Comparison of ENCODE assay signal across 16 cellular contexts in genomic region chr2:47009368-47009767, GRCh38.
A peak's percentile ranks its signal among the peaks of the same experiment; 100 is the strongest.
DNase-seq lines count a peak whose midpoint lies in the region; ATAC-seq and TF ChIP-seq lines count a peak whose summit lies in the region.
"Had no signal": no experiment of that assay in that cellular context is flagged by ENCODE, and none has a peak within 500 bp of the region (broad histone marks: within the 10 kb centered on the region; RNA-seq: fewer than 3 reads in every experiment).

No MANE protein-coding gene starts in this region.

- H3K36me3 ChIP-seq in esophagus (ENCODE audit: control insufficient read depth in 2 of 2, insufficient read depth in 2 of 2, low read length in 1 of 2) (peaks cover 19 to 55% of the 10 kb centered on the region in 2 donors), muscle layer of colon (ENCODE audit: insufficient read depth, low read length) (peaks cover 29% of the 10 kb centered on the region)

- no peak overlapping the region for H3K27ac Mint-ChIP-seq in CD4-positive, alpha-beta T cell
- H3K27ac Mint-ChIP-seq: activated T-cell treated with anti-CD3 and anti-CD28 coated beads, Interleukin-2, amount 50 U/mL, for 72 hours; CD8-positive, alpha-beta T cell had no signal

- H3K4me1 ChIP-seq in esophagus (ENCODE audit: control insufficient read depth in 2 of 2, insufficient read depth in 2 of 2, low read length in 1 of 2) (peaks cover 0 to 2% of the 10 kb centered on the region in 2 donors), muscle layer of colon (ENCODE audit: insufficient read depth, low read length) (peaks cover 82% of the 10 kb centered on the region)

- peak overlapping the region; percentile 7 for H3K9ac ChIP-seq in muscle layer of colon (ENCODE audit: low read length)

- no peaks in the 10 kb centered on the region for H3K27me3 ChIP-seq in esophagus (ENCODE audit: control insufficient read depth in 1 of 2, insufficient read depth in 2 of 2, low read length in 2 of 2)
- H3K27me3 ChIP-seq in muscle layer of colon (ENCODE audit: control insufficient read depth in 1 of 2, insufficient read depth in 2 of 2, low read length in 2 of 2) = no peaks in the 10 kb centered on the region
- H3K27me3 ChIP-seq in CD4-positive, alpha-beta T cell (ENCODE audit: control insufficient read depth, insufficient read depth, low read length) = no peaks in the 10 kb centered on the region

- H3K4me3 ChIP-seq in esophagus (ENCODE audit: low read depth in 1 of 2, low read length in 2 of 2) (no peak overlapping the region), muscle layer of colon (ENCODE audit: low read depth in 1 of 2, low read length in 2 of 2) (no peak overlapping the region)

- no peaks in the 10 kb centered on the region for H3K9me3 ChIP-seq in esophagus (ENCODE audit: control insufficient read depth in 2 of 2, insufficient read depth in 1 of 2, low read depth in 1 of 2, low read length in 1 of 2)
- no peaks in the 10 kb centered on the region for H3K9me3 ChIP-seq in muscle layer of colon (ENCODE audit: low read length)
- no peaks in the 10 kb centered on the region for H3K9me3 ChIP-seq in CD4-positive, alpha-beta T cell (ENCODE audit: control insufficient read depth, low read length)

- H3K4me3 Mint-ChIP-seq in CD4-positive, alpha-beta T cell = no peak overlapping the region
- H3K4me3 Mint-ChIP-seq: activated T-cell treated with anti-CD3 and anti-CD28 coated beads, Interleukin-2, amount 50 U/mL, for 72 hours; CD8-positive, alpha-beta T cell had no signal

- H3K4me1 Mint-ChIP-seq in CD4-positive, alpha-beta T cell (ENCODE audit: low read depth) = no peaks in the 10 kb centered on the region

- intact Hi-C loops in CD4-positive, alpha-beta T cell (cut with DNase I, micrococcal nuclease) = no loop called here

- H3K27ac ChIP-seq in esophagus (ENCODE audit: low read depth in 2 of 2, low read length in 1 of 2) (peak overlapping the region; percentile 56 to 73), muscle layer of colon (ENCODE audit: low read depth, low read length) (peak overlapping the region; percentile 89), temporal lobe (ENCODE audit: low read depth, low read length) (peak overlapping the region; percentile 86)
- no peak overlapping the region for H3K27ac ChIP-seq in CD4-positive, alpha-beta T cell (ENCODE audit: low read depth, low read length)
- H3K27ac ChIP-seq: 22Rv1 had no signal

- 85 to 86% methylated on average over 10 of the region's 10 CpGs for WGBS in esophagus, 2 donors

- no peaks in the 10 kb centered on the region for H3K27me3 Mint-ChIP-seq in CD4-positive, alpha-beta T cell

- H3K9me3 Mint-ChIP-seq in CD4-positive, alpha-beta T cell = no peaks in the 10 kb centered on the region
- H3K9me3 Mint-ChIP-seq: activated T-cell treated with anti-CD3 and anti-CD28 coated beads, Interleukin-2, amount 50 U/mL, for 72 hours; CD8-positive, alpha-beta T cell had no signal

- H3K36me3 Mint-ChIP-seq in CD4-positive, alpha-beta T cell (ENCODE audit: low read depth) = peaks cover 90% of the 10 kb centered on the region

- ATAC-seq in CD4-positive, alpha-beta T cell (ENCODE audit: poor library complexity) = no peak
- ATAC-seq in HG03342 (IDR thresholded peaks at IDR 0.05; ENCODE audit: unreplicated experiment) = no peak
- ATAC-seq: CD8-positive, alpha-beta T cell; HCT116; Panc1 had no signal

- CTCF ChIA-PET in CD4-positive, alpha-beta T cell (lab: Charles Lee) = no interaction called here

- peak; percentile 41 for DNase-seq in NCI-H1092 treated with DMSO at 0.1 percent for 48 hours (lab: John Stamatoyannopoulos, UW)
- no peak for DNase-seq in NCI-H1092 (lab: John Stamatoyannopoulos, UW)
- DNase-seq in NCI-H2107 (lab: John Stamatoyannopoulos, UW) = no peak
- DNase-seq in CD4-positive, alpha-beta T cell = no peak
- DNase-seq: activated CD4-positive, alpha-beta T cell treated with anti-CD3 and anti-CD28 coated beads for 4 hours; activated T-cell treated with anti-CD3 and anti-CD28 coated beads, Interleukin-2, amount 50 U/mL, for 72 hours; CD8-positive, alpha-beta T cell; GF-D8; T-helper 1 cell had no signal

- POLR2A ChIA-PET in CD4-positive, alpha-beta T cell (lab: Charles Lee) = no interaction called here

- no peak for TF ChIP-seq CTCF in CD4-positive, alpha-beta T cell (IDR thresholded peaks at IDR 0.05)
